In genomic region chr2:118994778-118995177, GRCh38 we compare ENCODE assay signal across 1 cellular context.
TF ChIP-seq lines count a peak whose summit lies in the region.

No MANE protein-coding gene starts in this region.

TF ChIP-seq in SK-N-SH, 30 proteins besides CTCF, POLR2A, EP300 and RAD21 (continued from another document):
- no peak for TF ChIP-seq REST (IDR thresholded peaks at IDR 0.05; ENCODE audit: low read depth, low read length)
- TF ChIP-seq MAX (IDR thresholded peaks at IDR 0.05; ENCODE audit: low read depth): no peak
